In genomic region chr10:77240042-77240619, GRCh38 we compare ENCODE assay signal across 15 cellular contexts.
DNase-seq lines count a peak whose midpoint lies in the region; ATAC-seq and TF ChIP-seq lines count a peak whose summit lies in the region.
"Had no signal": no experiment of that assay in that cellular context is flagged by ENCODE, and none has a peak within 500 bp of the region (broad histone marks: within the 10 kb centered on the region; RNA-seq: fewer than 3 reads in every experiment).

No MANE protein-coding gene starts in this region.

- H3K27ac ChIP-seq in mammary epithelial cell (ENCODE audit: insufficient read depth, low read depth, low read length) (no peak overlapping the region), Peyer's patch (peak overlapping the region in 1 of 4 donors; percentile 64)

- no peaks in the 10 kb centered on the region for H4K20me1 ChIP-seq in mammary epithelial cell (ENCODE audit: insufficient read depth, low read length)

- no peaks in the 10 kb centered on the region for H3K79me2 ChIP-seq in mammary epithelial cell (ENCODE audit: insufficient read depth, low read length)

- no peak overlapping the region for H3K4me3 Mint-ChIP-seq in brain
- peak overlapping the region in 2 of 3 experiments; percentile 8 to 39 for H3K4me3 Mint-ChIP-seq in nephron
- H3K4me3 Mint-ChIP-seq: CD8-positive, alpha-beta memory T cell; natural killer cell treated with Interleukin-12 subunit alpha and Interleukin-12 subunit beta and Interleukin-15 and Interleukin-18, amount 100 ng/mL, for 72 hours; stimulated activated naive CD8-positive, alpha-beta T cell treated with anti-CD3 and anti-CD28 coated beads, Interleukin-15, amount 100 ng/mL, for 72 hours had no signal

- peaks cover 9% of the 10 kb centered on the region for H3K27me3 Mint-ChIP-seq in brain
- H3K27me3 Mint-ChIP-seq in nephron (ENCODE audit: low read depth): peaks cover 3% of the 10 kb centered on the region
- H3K27me3 Mint-ChIP-seq: stimulated activated naive CD8-positive, alpha-beta T cell treated with anti-CD3 and anti-CD28 coated beads, Interleukin-15, amount 100 ng/mL, for 72 hours had no signal

- H2AFZ ChIP-seq in mammary epithelial cell (ENCODE audit: low read depth, low read length): no peak overlapping the region

- in situ Hi-C loops in T47D (cut with HindIII; ENCODE audit: low pct_unique_long_range_greater_than_20kb, low sequenced_read_pairs): no loop called here
- in situ Hi-C loops in mammary epithelial cell (cut with MboI; ENCODE audit: low sequenced_read_pairs in 2 of 2): no loop called here

- H3K27me3 ChIP-seq in mammary epithelial cell (ENCODE audit: insufficient read depth, low read length) (no peaks in the 10 kb centered on the region), Peyer's patch (no peaks in the 10 kb centered on the region)
- H3K27me3 ChIP-seq: MG63 had no signal

- H3K4me1 Mint-ChIP-seq in brain (peaks cover 80% of the 10 kb centered on the region), nephron (peaks cover 61% of the 10 kb centered on the region)
- H3K4me1 Mint-ChIP-seq: CD8-positive, alpha-beta memory T cell had no signal

- dilution Hi-C loops in mammary epithelial cell (cut with HindIII; ENCODE audit: low sequenced_read_pairs): no loop called here

- H3K27ac Mint-ChIP-seq in brain: peak overlapping the region in 4 of 5 experiments; percentile 19 to 67 (median 48)
- peak overlapping the region; percentile 76 to 87 (median 85) for H3K27ac Mint-ChIP-seq in nephron
- H3K27ac Mint-ChIP-seq: CD8-positive, alpha-beta memory T cell; natural killer cell treated with Interleukin-12 subunit alpha and Interleukin-12 subunit beta and Interleukin-15 and Interleukin-18, amount 100 ng/mL, for 72 hours; stimulated activated naive CD8-positive, alpha-beta T cell treated with anti-CD3 and anti-CD28 coated beads, Interleukin-15, amount 100 ng/mL, for 72 hours had no signal

- H3K9ac ChIP-seq in mammary epithelial cell (ENCODE audit: insufficient read depth, low read length): no peak overlapping the region

- TF ChIP-seq CTCF in mammary epithelial cell (conservative IDR thresholded peaks at IDR 0.05 in 1 of 2, IDR thresholded peaks at IDR 0.05 in 1 of 2; ENCODE audit: extremely low read depth in 1 of 2, insufficient read depth in 1 of 2, low read depth in 1 of 2, low read length in 2 of 2) (no peak), brain (conservative IDR thresholded peaks at IDR 0.05) (no peak), nephron (IDR thresholded peaks at IDR 0.05; ENCODE audit: unreplicated experiment in 3 of 3) (no peak), Peyer's patch (IDR thresholded peaks at IDR 0.05) (no peak)

- H3K4me3 ChIP-seq in mammary epithelial cell (replicated peaks in 1 of 3; ENCODE audit: insufficient read depth in 1 of 3, low read depth in 2 of 3, low read length in 3 of 3) (no peak overlapping the region), Peyer's patch (no peak overlapping the region)
- H3K4me3 ChIP-seq: MG63 had no signal

- intact Hi-C loops in mammary epithelial cell (cut with micrococcal nuclease): no loop called here

- no TSS peak for BruUV-seq in mammary epithelial cell (replicated peaks; lab: Mats Ljungman, UMichigan)

- H3K9me3 Mint-ChIP-seq in brain (no peaks in the 10 kb centered on the region), nephron (no peaks in the 10 kb centered on the region)
- H3K9me3 Mint-ChIP-seq: CD8-positive, alpha-beta memory T cell; natural killer cell treated with Interleukin-12 subunit alpha and Interleukin-12 subunit beta and Interleukin-15 and Interleukin-18, amount 100 ng/mL, for 72 hours; stimulated activated naive CD8-positive, alpha-beta T cell treated with anti-CD3 and anti-CD28 coated beads, Interleukin-15, amount 100 ng/mL, for 72 hours had no signal

- H3K4me1 ChIP-seq in mammary epithelial cell (ENCODE audit: insufficient read depth, low read length): peaks cover 18% of the 10 kb centered on the region
- H3K4me1 ChIP-seq in Peyer's patch: peaks cover 0 to 3% (median 0%) of the 10 kb centered on the region in 4 donors

- no peak for ATAC-seq in GM18861 (IDR thresholded peaks at IDR 0.05; ENCODE audit: unreplicated experiment)
- ATAC-seq: natural killer cell treated with Interleukin-12 subunit alpha and Interleukin-12 subunit beta and Interleukin-15 and Interleukin-18, amount 100 ng/mL, for 72 hours; stimulated activated naive CD8-positive, alpha-beta T cell treated with anti-CD3 and anti-CD28 coated beads, Interleukin-15, amount 100 ng/mL, for 72 hours had no signal

- DNase-seq in T47D (ENCODE audit: low read depth in 1 of 2, low spot score in 1 of 2) (peak; percentile 18 to 37), mammary epithelial cell (no peak), KG1 (lab: John Stamatoyannopoulos, UW) (no peak), Peyer's patch (no peak), NCI-H2227 treated with DMSO at 0.1 percent for 48 hours (lab: John Stamatoyannopoulos, UW) (no peak)
- DNase-seq: activated effector memory CD4-positive, alpha-beta T cell treated with anti-CD3 and anti-CD28 coated beads, Interleukin-2, amount 50 U/mL, for 16 hours; CD8-positive, alpha-beta memory T cell; MG63; NCI-H2029 treated with DMSO at 0.1 percent for 48 hours; SHP77 treated with DMSO at 0.1 percent for 48 hours; stimulated activated naive CD8-positive, alpha-beta T cell treated with anti-CD3 and anti-CD28 coated beads, Interleukin-15, amount 100 ng/mL, for 72 hours had no signal

- H3K36me3 ChIP-seq in mammary epithelial cell (ENCODE audit: insufficient read depth, low read length) (no peaks in the 10 kb centered on the region), Peyer's patch (no peaks in the 10 kb centered on the region)
- H3K36me3 ChIP-seq: MG63 had no signal

- H3K9me3 ChIP-seq in mammary epithelial cell (replicated peaks; ENCODE audit: insufficient read depth, low read length): no peaks in the 10 kb centered on the region
- no peaks in the 10 kb centered on the region for H3K9me3 ChIP-seq in Peyer's patch
- H3K9me3 ChIP-seq: MG63 had no signal

- TF ChIP-seq POLR2A in Peyer's patch (IDR thresholded peaks at IDR 0.05): no peak

- H3K36me3 Mint-ChIP-seq in brain: no peaks in the 10 kb centered on the region
- no peaks in the 10 kb centered on the region for H3K36me3 Mint-ChIP-seq in nephron (ENCODE audit: low read depth)
- H3K36me3 Mint-ChIP-seq: CD8-positive, alpha-beta memory T cell; natural killer cell treated with Interleukin-12 subunit alpha and Interleukin-12 subunit beta and Interleukin-15 and Interleukin-18, amount 100 ng/mL, for 72 hours had no signal

- H3K4me2 ChIP-seq in mammary epithelial cell (ENCODE audit: insufficient read depth, low read depth, low read length): no peak overlapping the region

- WGBS in mammary epithelial cell (ENCODE audit: low coverage, missing lambda C conversion rate): 87% methylated on average over 5 of the region's 5 CpGs

- CTCF ChIA-PET in mammary epithelial cell (lab: Charles Lee; ENCODE audit: low non-redundant PET): no interaction called here

Comparison
In these comparisons a context has a peak if more than half of its experiments do, and no peak if none do; other contexts are left out.
1. DNase-seq: peak in T47D (2 of 2); none in mammary epithelial cell (single experiment), KG1 (single experiment), Peyer's patch (0 of 3) and NCI-H2227 treated with DMSO at 0.1 percent for 48 hours (single experiment).
2. H3K4me3 Mint-ChIP-seq: peak in nephron (2 of 3); none in brain (0 of 5).